ENCODE assay signal across 7 cellular contexts in genomic region chr9:78782858-78783257, GRCh38.
"Had no signal": no experiment of that assay in that cellular context is flagged by ENCODE, and none has a peak within 500 bp of the region (broad histone marks: within the 10 kb centered on the region; RNA-seq: fewer than 3 reads in every experiment).

No MANE protein-coding gene starts in this region.

- H3K4me3 ChIP-seq: GM23248, HAP-1 had no signal

- H3K4me1 ChIP-seq: HAP-1 had no signal

- H3K4me2 ChIP-seq: KMS-11 had no signal

- FAIRE-seq: HTR-8/SVneo had no signal

- H2AFZ ChIP-seq: GM23248 had no signal

- H3K9ac ChIP-seq: GM23248, KMS-11 had no signal

- H3K36me3 ChIP-seq: HAP-1 had no signal

- H3K27ac ChIP-seq: GM23248, KMS-11 had no signal

- DNase-seq: GM23248, GOT3, H7, KBM-7 had no signal

- H3K9me3 ChIP-seq: HAP-1 had no signal
